Comparison of ENCODE assay signal across 11 cellular contexts in genomic region chr6:142088858-142089216, GRCh38. TPM values are rescaled to one million over a fixed set of nuclear protein-coding genes. Genes with fewer than 3 reads are reported as not detected.
DNase-seq lines count a peak whose midpoint lies in the region; ATAC-seq, FAIRE-seq and TF ChIP-seq lines count a peak whose summit lies in the region.
"Had no signal": no experiment of that assay in that cellular context is flagged by ENCODE, and none has a peak within 500 bp of the region (broad histone marks: within the 10 kb centered on the region; RNA-seq: fewer than 3 reads in every experiment).

No MANE protein-coding gene starts in this region.

- no peaks in the 10 kb centered on the region for H3K9me3 ChIP-seq in astrocyte (ENCODE audit: insufficient read depth, low read depth, low read length)

- no peaks in the 10 kb centered on the region for H3K4me1 Mint-ChIP-seq in astrocyte (ENCODE audit: low read depth, unreplicated experiment)

- ATAC-seq in HG03354 (IDR thresholded peaks at IDR 0.05; ENCODE audit: poor library complexity, severe bottlenecking, unreplicated experiment) (no peak), GM19397 (IDR thresholded peaks at IDR 0.05; ENCODE audit: unreplicated experiment) (no peak)

- H3K27ac ChIP-seq in astrocyte (ENCODE audit: low read depth, low read length), result no peak overlapping the region

- H3K36me3 Mint-ChIP-seq in astrocyte (ENCODE audit: low read depth, unreplicated experiment), result no peaks in the 10 kb centered on the region

- peak overlapping the region; percentile 69 for H3K4me2 ChIP-seq in astrocyte (ENCODE audit: low read length)

- H3K79me2 ChIP-seq in astrocyte (ENCODE audit: insufficient read depth, low read length), result no peaks in the 10 kb centered on the region

- H4K20me1 ChIP-seq in astrocyte (ENCODE audit: insufficient read depth, low read length), result no peaks in the 10 kb centered on the region

- H3K27me3 Mint-ChIP-seq in astrocyte (ENCODE audit: low read depth, unreplicated experiment), result peaks cover 29% of the 10 kb centered on the region

- H3K9ac ChIP-seq in astrocyte (ENCODE audit: low read length), result no peak overlapping the region

- no peaks in the 10 kb centered on the region for H3K9me3 Mint-ChIP-seq in astrocyte (ENCODE audit: unreplicated experiment)

- no peak for TF ChIP-seq CTCF in astrocyte (IDR thresholded peaks at IDR 0.05; ENCODE audit: insufficient read depth, low read depth, low read length)

- in situ Hi-C loops in ACHN (cut with HindIII; ENCODE audit: low pct_ligation_motif_present, low pct_unique_long_range_greater_than_20kb, low sequenced_read_pairs), result no loop called here

- DNase-seq in ACHN, result peak; percentile 64
- DNase-seq in HCEC 1CT, result peak; percentile 9
- peak; percentile 60 for DNase-seq in astrocyte (ENCODE audit: low read depth)
- peak; percentile 87 for DNase-seq in iPS-NIHi11 (ENCODE audit: low spot score)
- DNase-seq in GM19238 (ENCODE audit: insufficient read length, low spot score), result no peak
- DNase-seq in activated CD4-positive, alpha-beta T cell treated with anti-CD3 and anti-CD28 coated beads for 1 hour, result no peak
- DNase-seq: GF-D8 had no signal

- H3K36me3 ChIP-seq in astrocyte (ENCODE audit: insufficient read depth, low read length), result no peaks in the 10 kb centered on the region

- H3K27ac Mint-ChIP-seq in astrocyte (ENCODE audit: unreplicated experiment), result no peak overlapping the region

- FAIRE-seq in astrocyte (lab: Jason Lieb, UNC), result no peak

- no peak overlapping the region for H3K4me3 Mint-ChIP-seq in astrocyte (ENCODE audit: unreplicated experiment)

- H3K27me3 ChIP-seq in astrocyte (ENCODE audit: insufficient read depth, low read length), result no peaks in the 10 kb centered on the region

- H3K4me3 ChIP-seq in astrocyte (ENCODE audit: insufficient read depth, low read depth, low read length), result peak overlapping the region; percentile 6

- H2AFZ ChIP-seq in astrocyte (ENCODE audit: low read depth, low read length), result no peak overlapping the region

- peaks cover 6% of the 10 kb centered on the region for H3K4me1 ChIP-seq in astrocyte (ENCODE audit: insufficient read depth, low read length)

RNA-seq across cellular contexts. Expression of gene GJE1, which starts 43.9 kb away (rescaled TPM):
- not detected in 2 replicates for total RNA-seq in astrocyte
- total RNA-seq: aorta; T-helper 1 cell treated with Interleukin-12 subunit alpha and Interleukin-12 subunit beta and Interleukin-4 antibody, amounts not matched to agents 30 ng/mL and 1 ng/mL, for 36 hours had no signal

RNA-seq across cellular contexts. Expression of gene NMBR, which starts 58.1 kb away (rescaled TPM):
- not detected in 2 replicates for total RNA-seq in astrocyte
- total RNA-seq: T-helper 1 cell treated with Interleukin-12 subunit alpha and Interleukin-12 subunit beta and Interleukin-4 antibody, amounts not matched to agents 30 ng/mL and 1 ng/mL, for 36 hours had no signal

RNA-seq across cellular contexts. Expression of gene VTA1, which starts 58.2 kb away (rescaled TPM):
- 65.3 and 72.4 TPM in 2 replicates for total RNA-seq in astrocyte

Comparison
In these comparisons a context has a peak if more than half of its experiments do, and no peak if none do; other contexts are left out.
1. DNase-seq: peak in ACHN (single experiment), HCEC 1CT (single experiment), astrocyte (single experiment) and iPS-NIHi11 (single experiment); none in GM19238 (single experiment) and activated CD4-positive, alpha-beta T cell treated with anti-CD3 and anti-CD28 coated beads for 1 hour (single experiment).